Comparison of ENCODE assay signal across 7 cellular contexts in the genomic region with DNA sequence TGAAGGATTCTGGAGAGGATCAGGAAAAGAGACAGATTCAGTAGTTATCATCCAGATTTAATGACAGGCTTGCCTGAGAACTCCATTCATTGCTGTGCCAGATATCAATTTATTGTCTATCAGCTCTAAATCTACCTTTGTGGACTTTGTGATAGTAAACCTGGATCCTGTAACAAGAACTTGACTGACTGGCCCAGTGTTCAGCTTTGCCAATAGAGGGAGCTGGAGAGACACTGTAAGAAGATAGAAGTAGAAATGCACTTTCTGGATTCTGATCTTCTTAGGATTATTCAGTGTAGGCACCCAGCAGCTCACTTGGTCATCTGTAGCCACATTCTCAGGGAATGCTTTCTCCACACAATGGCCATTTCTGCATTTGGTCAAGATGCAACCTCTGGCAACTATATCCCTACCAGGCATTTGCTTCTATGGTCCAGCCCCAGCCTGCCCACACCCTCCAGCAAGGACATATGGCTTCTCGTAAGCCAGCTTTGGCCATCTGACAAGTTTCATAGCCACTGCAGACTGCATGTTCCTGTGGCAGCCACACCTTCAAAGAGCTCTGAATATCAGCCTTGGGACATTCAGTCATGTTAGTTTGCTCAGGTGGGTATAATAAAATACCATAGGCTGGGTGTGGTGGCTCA. TPM values are rescaled to one million over a fixed set of nuclear protein-coding genes. Genes with fewer than 3 reads are reported as not detected.
DNase-seq lines count a peak whose midpoint lies in the region; ATAC-seq, FAIRE-seq and TF ChIP-seq lines count a peak whose summit lies in the region.

No MANE protein-coding gene starts in this region.

- H2BK20ac ChIP-seq in IMR-90 (ENCODE audit: low read depth, low read length), result no peak overlapping the region

- CTCF ChIA-PET in IMR-90 (lab: Yijun Ruan, JAX) (interaction anchor here (0.6 to 1.5 kb wide), 9 partner anchors 9 to 276 kb away, joined by 3 to 20 read pairs (median 5); no protein-coding TSS in a partner anchor), GM12878 (lab: Yijun Ruan, JAX) (interaction anchor here (0.6 to 4.2 kb wide), 33 partner anchors 9 to 1619 kb away, joined by 3 to 54 read pairs (median 3); partner anchors contain the start of gene SERPINB12)

- H3K9ac ChIP-seq in IMR-90 (ENCODE audit: low read depth, low read length) (no peak overlapping the region), GM12878 (ENCODE audit: control insufficient read depth, insufficient read depth, low read length) (no peak overlapping the region)

- no peak overlapping the region for H3K4me3 Mint-ChIP-seq in stimulated activated memory B cell treated with anti-CD40 and anti-IgM and Interleukin-4, amounts not matched to agents 10 μg/mL and 1 μg/mL and 100 μg/mL, for 72 hours

- POLR2A ChIA-PET in IMR-90 (lab: Charles Lee; ENCODE audit: unreplicated experiment), result no interaction called here
- POLR2A ChIA-PET in GM12878 (lab: Charles Lee), result no interaction called here

- H4K91ac ChIP-seq in IMR-90 (ENCODE audit: insufficient read depth, low read depth, low read length), result no peak overlapping the region

- no peaks in the 10 kb centered on the region for H3K27me3 Mint-ChIP-seq in stimulated activated memory B cell treated with anti-CD40 and anti-IgM and Interleukin-4, amounts not matched to agents 10 μg/mL and 1 μg/mL and 100 μg/mL, for 72 hours

- no peak overlapping the region for H3K14ac ChIP-seq in IMR-90 (replicated peaks; ENCODE audit: low read depth, low read length)

- SMC1A ChIA-PET in GM12878 (lab: Charles Lee; ENCODE audit: uncharacterized antibody, unreplicated experiment), result interaction anchor here (0.9 to 3.9 kb wide), 6 partner anchors 10 to 76 kb away, joined by 3 to 29 read pairs (median 10); partner anchors contain the start of gene SERPINB2

- H3K27ac Mint-ChIP-seq in stimulated activated memory B cell treated with anti-CD40 and anti-IgM and Interleukin-4, amounts not matched to agents 10 μg/mL and 1 μg/mL and 100 μg/mL, for 72 hours, result no peak overlapping the region

- no peak overlapping the region for H4K8ac ChIP-seq in IMR-90 (ENCODE audit: low read depth in 2 of 2, low read length in 2 of 2)

- dilution Hi-C loops in IMR-90 (cut with HindIII; ENCODE audit: low sequenced_read_pairs, unreplicated experiment), result no loop called here

- TF ChIP-seq CTCF in IMR-90 (conservative IDR thresholded peaks at IDR 0.05; ENCODE audit: low read depth, low read length), result peak; percentile 86
- TF ChIP-seq CTCF in GM12878 (IDR thresholded peaks at IDR 0.05 in 2 of 3, conservative IDR thresholded peaks at IDR 0.05 in 1 of 3; ENCODE audit: control insufficient read depth in 2 of 3, extremely low read depth in 1 of 3, insufficient read depth in 1 of 3, low read depth in 3 of 3, low read length in 3 of 3), result peak; percentile 71 to 92 (median 86)

- FAIRE-seq in GM12878 (lab: Jason Lieb, UNC), result no peak

- H4K20me1 ChIP-seq in IMR-90 (ENCODE audit: insufficient read depth, low read length) (no peaks in the 10 kb centered on the region), GM12878 (ENCODE audit: control insufficient read depth, insufficient read depth) (no peaks in the 10 kb centered on the region)

- H3K4me3 ChIP-seq in IMR-90 (ENCODE audit: insufficient read depth, low read depth, low read length) (no peak overlapping the region), GM12878 (no peak overlapping the region)

- H3K27me3 ChIP-seq in IMR-90 (ENCODE audit: control insufficient read depth, insufficient read depth, low read length) (peaks cover 23% of the 10 kb centered on the region), GM12878 (replicated peaks in 1 of 2; ENCODE audit: control insufficient read depth in 2 of 2, insufficient read depth in 2 of 2, low read length in 1 of 2) (no peaks in the 10 kb centered on the region)

- H2AFZ ChIP-seq in IMR-90 (replicated peaks; ENCODE audit: low read length, poor library complexity), result no peak overlapping the region
- no peak overlapping the region for H2AFZ ChIP-seq in GM12878 (ENCODE audit: control insufficient read depth, low read depth, low read length)

- no peak overlapping the region for H3K4ac ChIP-seq in IMR-90 (ENCODE audit: low read depth, low read length)

- intact Hi-C loops in IMR-90 (cut with micrococcal nuclease), result loop anchor here (1.0 kb wide), 1 partner anchor 31 kb away; no protein-coding TSS in a partner anchor
- intact Hi-C loops in GM12878 (cut with micrococcal nuclease; ENCODE audit: unreplicated experiment), result no loop called here

- H3K27ac ChIP-seq in IMR-90 (ENCODE audit: insufficient read depth, low read length) (no peak overlapping the region), GM12878 (ENCODE audit: control insufficient read depth, insufficient read depth) (no peak overlapping the region)

- H3K18ac ChIP-seq in IMR-90 (ENCODE audit: low read depth, low read length), result no peak overlapping the region

- peaks cover 8% of the 10 kb centered on the region for H3K9me1 ChIP-seq in IMR-90 (ENCODE audit: insufficient read depth, low read length)

- ATAC-seq in GM21515 (IDR thresholded peaks at IDR 0.05; ENCODE audit: unreplicated experiment) (peak; percentile 60), IMR-90 (ENCODE audit: low read depth) (peak; percentile 97), GM12878 (peak; percentile 83)
- ATAC-seq in stimulated activated memory B cell treated with anti-CD40 and anti-IgM and Interleukin-4, amounts not matched to agents 10 μg/mL and 1 μg/mL and 100 μg/mL, for 72 hours, result peak; percentile 59

- H2AK9ac ChIP-seq in IMR-90 (replicated peaks; ENCODE audit: low read depth, low read length, poor library complexity), result no peak overlapping the region

- no peak overlapping the region for H2BK15ac ChIP-seq in IMR-90 (ENCODE audit: low read depth, low read length)

- no peak overlapping the region for H3K56ac ChIP-seq in IMR-90 (ENCODE audit: extremely low read depth, insufficient read depth, low read length)

- DNase-seq in GM04504 (ENCODE audit: low read depth), result peak; percentile 43
- peak; percentile 77 for DNase-seq in IMR-90
- DNase-seq in RPMI8226, result peak; percentile 71
- DNase-seq in GM12878 (ENCODE audit: low read depth, low spot score), result no peak
- peak; percentile 63 for DNase-seq in islet precursor cell

- H4K5ac ChIP-seq in IMR-90 (ENCODE audit: low read depth, low read length), result no peak overlapping the region

- no peaks in the 10 kb centered on the region for H3K36me3 Mint-ChIP-seq in stimulated activated memory B cell treated with anti-CD40 and anti-IgM and Interleukin-4, amounts not matched to agents 10 μg/mL and 1 μg/mL and 100 μg/mL, for 72 hours

- H3K9me3 Mint-ChIP-seq in stimulated activated memory B cell treated with anti-CD40 and anti-IgM and Interleukin-4, amounts not matched to agents 10 μg/mL and 1 μg/mL and 100 μg/mL, for 72 hours, result no peaks in the 10 kb centered on the region

- RAD21 ChIA-PET in GM12878 (lab: Charles Lee; ENCODE audit: unreplicated experiment), result interaction anchor here (1.1 to 2.9 kb wide), 4 partner anchors 10 to 28 kb away, joined by 3 to 17 read pairs (median 6); no protein-coding TSS in a partner anchor

- H3K4me1 ChIP-seq in IMR-90 (ENCODE audit: control insufficient read depth, insufficient read depth, low read length), result peaks cover 2% of the 10 kb centered on the region; the same call in 1 of the 2 replicates
- H3K4me1 ChIP-seq in GM12878 (ENCODE audit: control insufficient read depth, insufficient read depth, low read length), result no peaks in the 10 kb centered on the region

- H2BK5ac ChIP-seq in IMR-90 (ENCODE audit: low read depth, low read length, poor library complexity, severe bottlenecking), result no peak overlapping the region

- H2AK5ac ChIP-seq in IMR-90 (ENCODE audit: low read depth, low read length), result peak overlapping the region; percentile 8; the same call in 1 of the 2 replicates

- H3K23ac ChIP-seq in IMR-90 (ENCODE audit: low read depth, low read length), result no peak overlapping the region

- H2BK120ac ChIP-seq in IMR-90 (ENCODE audit: low read depth, low read length), result no peak overlapping the region

- H3K36me3 ChIP-seq in IMR-90 (ENCODE audit: control insufficient read depth, insufficient read depth, low read length) (no peaks in the 10 kb centered on the region), GM12878 (ENCODE audit: control insufficient read depth in 2 of 2, insufficient read depth in 2 of 2, low read length in 1 of 2) (peaks cover 10 to 13% of the 10 kb centered on the region in 2 experiments)

- no peak overlapping the region for H3K4me2 ChIP-seq in IMR-90 (ENCODE audit: low read depth, low read length)
- no peak overlapping the region for H3K4me2 ChIP-seq in GM12878 (ENCODE audit: control insufficient read depth, insufficient read depth)

- peak; percentile 72 for TF ChIP-seq RAD21 in IMR-90 (IDR thresholded peaks at IDR 0.05; ENCODE audit: low read length)
- TF ChIP-seq RAD21 in GM12878 (IDR thresholded peaks at IDR 0.05; ENCODE audit: insufficient read depth, low read depth, low read length), result peak; percentile 57

- no peak for TF ChIP-seq POLR2A in IMR-90 (IDR thresholded peaks at IDR 0.05; ENCODE audit: low read depth, low read length)
- TF ChIP-seq POLR2A in GM12878 (IDR thresholded peaks at IDR 0.05; ENCODE audit: low read depth, low read length), result no peak

- WGBS in IMR-90 (ENCODE audit: extremely low coverage in 2 of 2, insufficient read length in 1 of 2), 2 experiments, result no CpG with 5 or more reads among the region's 1 CpG
- 93% methylated on average over 1 of the region's 1 CpG for WGBS in GM12878 (ENCODE audit: insufficient coverage, insufficient replicate concordance, low lambda C conversion rate, missing lambda C conversion rate)

- H3K9me3 ChIP-seq in IMR-90 (ENCODE audit: control insufficient read depth, insufficient read depth, low read length), result no peaks in the 10 kb centered on the region
- no peaks in the 10 kb centered on the region for H3K9me3 ChIP-seq in GM12878 (replicated peaks; ENCODE audit: control insufficient read depth, insufficient read depth, low read length)

- H3K79me2 ChIP-seq in GM12878 (ENCODE audit: control insufficient read depth, insufficient read depth, low read length), result no peaks in the 10 kb centered on the region

- H3K4me1 Mint-ChIP-seq in stimulated activated memory B cell treated with anti-CD40 and anti-IgM and Interleukin-4, amounts not matched to agents 10 μg/mL and 1 μg/mL and 100 μg/mL, for 72 hours, result no peaks in the 10 kb centered on the region

- H3K79me1 ChIP-seq in IMR-90 (ENCODE audit: low read depth in 1 of 2, low read length in 2 of 2), result no peaks in the 10 kb centered on the region

- BruUV-seq in IMR-90 (replicated peaks; lab: Mats Ljungman, UMichigan) (no TSS peak), GM12878 (replicated peaks; lab: Mats Ljungman, UMichigan) (no TSS peak)

- in situ Hi-C loops in IMR-90 (cut with MboI; ENCODE audit: low sequenced_read_pairs), result no loop called here
- in situ Hi-C loops in GM12878 (cut with MboI), result no loop called here

- TF ChIP-seq EP300 in GM12878 (IDR thresholded peaks at IDR 0.05; ENCODE audit: borderline replicate concordance in 1 of 2, control insufficient read depth in 1 of 2, low read depth in 2 of 2, low read length in 2 of 2), result no peak

RNA-seq across cellular contexts. Expression of gene SERPINB8, which starts 6.1 kb away (rescaled TPM):
- total RNA-seq in IMR-90 (2012; rRNA removed) (14.3 and 18.3 TPM in 2 replicates), GM12878 (2014; rRNA removed) (9.9 and 11.2 TPM in 2 replicates), GM12878 (2014; rRNA removed; fragmentation: Illumina TruSeq; extraction: Trizol) (11.1 and 12.1 TPM in 2 replicates), GM12878 (2021) (21.8 and 22.0 TPM in 2 replicates)
- polyA plus RNA-seq in IMR-90 (2012; rRNA removed) (14.8 and 16.7 TPM in 2 replicates), GM12878 (2011; rRNA removed) (28.7 and 35.8 TPM in 2 replicates), GM12878 (2014; fragmentation: Illumina TruSeq; extraction: Trizol) (31.5 and 36.8 TPM in 2 replicates), GM12878 (2014; fragmentation: Nextera tagmentation; extraction: Ambion mirVana) (10 to 100 TPM in 1 of 2 experiments, 1 to 10 TPM in 1; 8.1 to 13.0 TPM), GM12878 (2014; rRNA removed) (15.0 and 20.1 TPM in 2 replicates), GM12878 (2016; fragmentation: Nextera tagmentation; extraction: Ambion mirVana) (10 to 100 TPM; 16.2 to 17.2 TPM)
- 4.4 and 6.2 TPM in 2 replicates for polyA plus RNA-seq in IMR-90 (2012; cell fraction: cytosol; rRNA removed)
- 4.9 and 21.9 TPM in 2 replicates for polyA plus RNA-seq in IMR-90 (2012; cell fraction: nucleus; rRNA removed; ENCODE audit: low replicate concordance)
- 23.8 and 26.6 TPM in 2 replicates for total RNA-seq in GM12878 (2013; cell fraction: nucleolus; rRNA removed)
- polyA plus RNA-seq in GM12878 (2011; ENCODE audit: low read depth), result 9.4 TPM
- polyA plus RNA-seq in GM12878 (2011; cell fraction: cytosol; rRNA removed), result 11.4 and 14.4 TPM in 2 replicates
- polyA plus RNA-seq in GM12878 (2011; cell fraction: nucleus; rRNA removed), result 42.5 and 44.8 TPM in 2 replicates
- 10.4 and 13.6 TPM in 2 replicates for polyA plus RNA-seq in GM12878 (2012)
- 12.6 and 13.6 TPM in 2 replicates for polyA minus RNA-seq in GM12878 (2011; rRNA and poly(A)+ RNA removed)
- 3.6 and 4.0 TPM in 2 replicates for polyA minus RNA-seq in GM12878 (2011; cell fraction: cytosol; rRNA and poly(A)+ RNA removed)
- polyA minus RNA-seq in GM12878 (2011; cell fraction: nucleus; rRNA and poly(A)+ RNA removed), result 15.0 and 23.1 TPM in 2 replicates

RNA-seq across cellular contexts. Expression of gene HMSD, which starts 14.6 kb away (rescaled TPM):
- total RNA-seq in IMR-90 (2012; rRNA removed) (0.28 and 0.36 TPM in 2 replicates), GM12878 (2014; rRNA removed) (11.7 and 15.7 TPM in 2 replicates), GM12878 (2014; rRNA removed; fragmentation: Illumina TruSeq; extraction: Trizol) (24.8 and 41.0 TPM in 2 replicates), GM12878 (2021) (49.4 and 62.2 TPM in 2 replicates)
- polyA plus RNA-seq in IMR-90 (2012; rRNA removed) (0.17 and 0.19 TPM in 2 replicates), GM12878 (2011; rRNA removed) (49.2 and 90.9 TPM in 2 replicates), GM12878 (2014; fragmentation: Illumina TruSeq; extraction: Trizol) (45.7 and 83.9 TPM in 2 replicates), GM12878 (2014; fragmentation: Nextera tagmentation; extraction: Ambion mirVana) (10 to 100 TPM; 31.5 to 33.4 TPM), GM12878 (2014; rRNA removed) (24.7 and 38.0 TPM in 2 replicates), GM12878 (2016; fragmentation: Nextera tagmentation; extraction: Ambion mirVana) (10 to 100 TPM; 37.6 to 52.6 TPM)
- 0.03 and 0.22 TPM in 2 replicates for polyA plus RNA-seq in IMR-90 (2012; cell fraction: cytosol; rRNA removed)
- 0.10 and 0.75 TPM in 2 replicates for polyA plus RNA-seq in IMR-90 (2012; cell fraction: nucleus; rRNA removed; ENCODE audit: low replicate concordance)
- total RNA-seq in GM12878 (2013; cell fraction: nucleolus; rRNA removed), result 61.4 and 70.4 TPM in 2 replicates
- polyA plus RNA-seq in GM12878 (2011; ENCODE audit: low read depth), result 6.1 TPM
- 23.5 and 27.0 TPM in 2 replicates for polyA plus RNA-seq in GM12878 (2011; cell fraction: cytosol; rRNA removed)
- polyA plus RNA-seq in GM12878 (2011; cell fraction: nucleus; rRNA removed), result 71.1 and 78.5 TPM in 2 replicates
- polyA plus RNA-seq in GM12878 (2012), result 15.3 and 41.5 TPM in 2 replicates
- polyA minus RNA-seq in GM12878 (2011; rRNA and poly(A)+ RNA removed), result 54.5 and 64.6 TPM in 2 replicates
- polyA minus RNA-seq in GM12878 (2011; cell fraction: cytosol; rRNA and poly(A)+ RNA removed), result 4.7 and 17.2 TPM in 2 replicates
- polyA minus RNA-seq in GM12878 (2011; cell fraction: nucleus; rRNA and poly(A)+ RNA removed), result 76.6 and 118 TPM in 2 replicates

RNA-seq across cellular contexts. Expression of gene SERPINB10, which starts 56.0 kb away (rescaled TPM):
- total RNA-seq in IMR-90 (2012; rRNA removed) (not detected in 2 replicates), GM12878 (2014; rRNA removed) (25.1 and 39.7 TPM in 2 replicates), GM12878 (2014; rRNA removed; fragmentation: Illumina TruSeq; extraction: Trizol) (35.6 and 40.6 TPM in 2 replicates), GM12878 (2021) (17.5 and 21.6 TPM in 2 replicates)
- polyA plus RNA-seq in IMR-90 (2012; rRNA removed) (not detected in 2 replicates), GM12878 (2011; rRNA removed) (83.5 and 128 TPM in 2 replicates), GM12878 (2014; fragmentation: Illumina TruSeq; extraction: Trizol) (44.6 and 64.1 TPM in 2 replicates), GM12878 (2014; fragmentation: Nextera tagmentation; extraction: Ambion mirVana) (10 to 100 TPM; 20.7 to 23.1 TPM), GM12878 (2014; rRNA removed) (21.0 and 28.3 TPM in 2 replicates), GM12878 (2016; fragmentation: Nextera tagmentation; extraction: Ambion mirVana) (10 to 100 TPM; 12.0 to 12.4 TPM)
- not detected in 2 replicates for polyA plus RNA-seq in IMR-90 (2012; cell fraction: cytosol; rRNA removed)
- 0.05 TPM in 1 of 2 replicates, not detected in the other for polyA plus RNA-seq in IMR-90 (2012; cell fraction: nucleus; rRNA removed; ENCODE audit: low replicate concordance)
- total RNA-seq in GM12878 (2013; cell fraction: nucleolus; rRNA removed), result 7.7 and 9.4 TPM in 2 replicates
- polyA plus RNA-seq in GM12878 (2011; ENCODE audit: low read depth), result 6.3 TPM
- 34.4 and 37.0 TPM in 2 replicates for polyA plus RNA-seq in GM12878 (2011; cell fraction: cytosol; rRNA removed)
- 16.5 and 19.3 TPM in 2 replicates for polyA plus RNA-seq in GM12878 (2011; cell fraction: nucleus; rRNA removed)
- polyA plus RNA-seq in GM12878 (2012), result 8.7 and 13.2 TPM in 2 replicates
- 30.3 and 53.0 TPM in 2 replicates for polyA minus RNA-seq in GM12878 (2011; rRNA and poly(A)+ RNA removed)
- polyA minus RNA-seq in GM12878 (2011; cell fraction: cytosol; rRNA and poly(A)+ RNA removed), result 10.0 and 14.3 TPM in 2 replicates
- polyA minus RNA-seq in GM12878 (2011; cell fraction: nucleus; rRNA and poly(A)+ RNA removed), result 5.5 and 7.7 TPM in 2 replicates
